18 cellular contexts compared by ENCODE assay signal in the genomic region with DNA sequence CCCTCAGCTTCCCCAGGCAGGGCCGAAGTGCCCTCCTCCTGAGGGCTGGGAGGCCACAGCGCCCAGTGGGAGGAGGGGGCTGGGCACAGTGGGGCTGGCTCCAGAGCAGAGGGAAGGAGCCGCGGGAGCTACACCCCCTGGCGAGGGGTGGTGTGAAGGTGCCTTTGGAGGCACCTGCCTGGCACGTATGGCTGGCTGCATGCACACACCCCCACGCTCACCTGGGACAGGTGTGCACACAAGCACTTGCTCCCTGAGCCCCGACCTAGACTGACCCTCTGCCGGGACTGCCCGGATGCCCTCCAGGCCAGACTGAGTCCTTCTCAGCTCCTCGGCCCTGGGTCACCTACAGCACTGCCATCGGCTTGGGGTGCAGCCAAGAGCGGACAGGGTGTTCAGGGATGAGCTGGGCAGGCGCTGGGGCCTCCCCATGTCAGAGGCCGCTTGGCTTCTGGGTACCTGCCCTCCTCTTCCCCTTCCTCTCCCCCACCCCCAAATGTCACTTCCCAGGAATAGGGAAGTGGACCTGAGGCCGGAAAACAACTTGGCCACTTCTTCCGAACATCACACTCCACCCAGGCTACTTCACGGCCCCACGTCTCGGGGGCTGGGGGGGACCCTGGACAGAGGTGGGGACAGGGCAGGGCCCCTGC. TPM values are rescaled to one million over a fixed set of nuclear protein-coding genes. Genes with fewer than 3 reads are reported as not detected.
A peak's percentile ranks its signal among the peaks of the same experiment; 100 is the strongest.
DNase-seq lines count a peak whose midpoint lies in the region; ATAC-seq, FAIRE-seq and TF ChIP-seq lines count a peak whose summit lies in the region.
"Had no signal": no experiment of that assay in that cellular context is flagged by ENCODE, and none has a peak within 500 bp of the region (broad histone marks: within the 10 kb centered on the region; RNA-seq: fewer than 3 reads in every experiment).

No MANE protein-coding gene starts in this region.

- WGBS in A549 (ENCODE audit: missing lambda C conversion rate) = 88% methylated on average over 9 of the region's 20 CpGs

- no peak overlapping the region for H2AFZ ChIP-seq in fibroblast of lung (ENCODE audit: low read length)

- no peaks in the 10 kb centered on the region for H3K79me2 ChIP-seq in fibroblast of lung (ENCODE audit: control insufficient read depth, insufficient read depth, low read length)

- H3K27me3 ChIP-seq in fibroblast of lung (ENCODE audit: control insufficient read depth, insufficient read depth, low read length) (no peaks in the 10 kb centered on the region), neutrophil (no peaks in the 10 kb centered on the region)
- H3K27me3 ChIP-seq: vagina had no signal

- H3K4me3 ChIP-seq in A549 (no peak overlapping the region), fibroblast of lung (replicated peaks in 1 of 4; ENCODE audit: control extremely low read depth in 1 of 4, insufficient read depth in 1 of 4, low read depth in 3 of 4, low read length in 4 of 4) (no peak overlapping the region), neutrophil (ENCODE audit: low read depth in 1 of 2, low read length in 1 of 2) (peak overlapping the region; percentile 37 to 46), foreskin fibroblast (ENCODE audit: low read depth in 1 of 2, low read length in 2 of 2) (no peak overlapping the region)
- H3K4me3 ChIP-seq: vagina had no signal

- H3K4me1 ChIP-seq in A549 (peaks cover 54% of the 10 kb centered on the region), fibroblast of lung (ENCODE audit: control insufficient read depth, extremely low read depth, insufficient read depth, low read length) (peaks cover 14% of the 10 kb centered on the region), neutrophil (ENCODE audit: control insufficient read depth in 1 of 2, insufficient read depth in 1 of 2, low read depth in 1 of 2, low read length in 1 of 2) (peaks cover 41 to 50% of the 10 kb centered on the region in 2 experiments)

- H3K27me3 Mint-ChIP-seq in nephron progenitor cell (ENCODE audit: low read depth, poor library complexity) = no peaks in the 10 kb centered on the region
- H3K27me3 Mint-ChIP-seq: natural killer cell treated with Interleukin-12 subunit alpha and Interleukin-12 subunit beta and Interleukin-15 and Interleukin-18, amount 100 ng/mL, for 72 hours had no signal

- POLR2A ChIA-PET in A549 (lab: Yijun Ruan, JAX) = no interaction called here

- H3K4me3 Mint-ChIP-seq in nephron progenitor cell = no peak overlapping the region
- H3K4me3 Mint-ChIP-seq: natural killer cell treated with Interleukin-12 subunit alpha and Interleukin-12 subunit beta and Interleukin-15 and Interleukin-18, amount 100 ng/mL, for 72 hours had no signal

- TF ChIP-seq CTCF in A549 (IDR thresholded peaks at IDR 0.05) (no peak), fibroblast of lung (conservative IDR thresholded peaks at IDR 0.05 in 1 of 2, IDR thresholded peaks at IDR 0.05 in 1 of 2; ENCODE audit: low read depth in 1 of 2, low read length in 2 of 2) (no peak), neutrophil (IDR thresholded peaks at IDR 0.05) (no peak), nephron progenitor cell (IDR thresholded peaks at IDR 0.05) (no peak), foreskin fibroblast (IDR thresholded peaks at IDR 0.05; ENCODE audit: low read depth, low read length) (no peak), omental fat pad (IDR thresholded peaks at IDR 0.05) (no peak)

- H3K9ac ChIP-seq in fibroblast of lung (ENCODE audit: insufficient read depth, low read length) = no peak overlapping the region

- H3K27ac ChIP-seq in A549 = peak overlapping the region; percentile 91 to 93; a peak in 5 of 6 replicates
- peak overlapping the region; percentile 54 for H3K27ac ChIP-seq in fibroblast of lung (ENCODE audit: insufficient read depth, low read length)
- H3K27ac ChIP-seq in neutrophil = peak overlapping the region; percentile 98

- TF ChIP-seq RAD21 in A549 (conservative IDR thresholded peaks at IDR 0.05 in 1 of 2, IDR thresholded peaks at IDR 0.05 in 1 of 2) = no peak

- TF ChIP-seq EP300 in A549 (IDR thresholded peaks at IDR 0.05) = no peak

- ATAC-seq in A549 (no peak), omental fat pad (ENCODE audit: low FRiP score) (no peak)
- ATAC-seq: natural killer cell treated with Interleukin-12 subunit alpha and Interleukin-12 subunit beta and Interleukin-15 and Interleukin-18, amount 100 ng/mL, for 72 hours had no signal

- no peaks in the 10 kb centered on the region for H3K9me3 ChIP-seq in A549
- H3K9me3 ChIP-seq in fibroblast of lung (ENCODE audit: control insufficient read depth, insufficient read depth, low read depth, low read length) = no peaks in the 10 kb centered on the region
- no peaks in the 10 kb centered on the region for H3K9me3 ChIP-seq in neutrophil
- H3K9me3 ChIP-seq: vagina had no signal

- no peak for TF ChIP-seq POLR2A in A549 (IDR thresholded peaks at IDR 0.05; ENCODE audit: low read length)

- CTCF ChIA-PET in A549 (lab: Yijun Ruan, JAX) = interaction anchor here (2.2 kb wide), 1 partner anchor 78 kb away, joined by 10 read pairs; no protein-coding TSS in a partner anchor

- H3K36me3 ChIP-seq in fibroblast of lung (ENCODE audit: control insufficient read depth, insufficient read depth, low read length) (no peaks in the 10 kb centered on the region), neutrophil (no peaks in the 10 kb centered on the region)
- H3K36me3 ChIP-seq: vagina had no signal

- H3K4me1 Mint-ChIP-seq in nephron progenitor cell = peaks cover 20% of the 10 kb centered on the region

- DNase-seq in A549 (ENCODE audit: low read depth in 1 of 2, low spot score in 1 of 2) = no peak
- DNase-seq in NCI-H146 treated with DMSO at 0.1 percent for 48 hours (lab: John Stamatoyannopoulos, UW; ENCODE audit: unreplicated experiment) = peak; percentile 15
- DNase-seq in fibroblast of lung (ENCODE audit: low read depth in 2 of 2) = no peak
- DNase-seq in nephron progenitor cell = no peak
- no peak for DNase-seq in medulla oblongata (ENCODE audit: extremely low spot score)
- no peak for DNase-seq in foreskin fibroblast
- no peak for DNase-seq in omental fat pad (ENCODE audit: low spot score)
- DNase-seq: dermis blood vessel endothelial cell, NCI-H1105, NCI-H524 had no signal

- H3K4me2 ChIP-seq in A549 = peak overlapping the region; percentile 67; the same call in 1 of the 3 replicates
- H3K4me2 ChIP-seq in fibroblast of lung (ENCODE audit: extremely low read depth, insufficient read depth, low read length) = no peak overlapping the region

- FAIRE-seq in A549 (lab: Jason Lieb, UNC) = no peak
- FAIRE-seq: GM12892, GM19239 had no signal

- H3K36me3 Mint-ChIP-seq in nephron progenitor cell (ENCODE audit: low read depth) = no peaks in the 10 kb centered on the region
- H3K36me3 Mint-ChIP-seq: natural killer cell treated with Interleukin-12 subunit alpha and Interleukin-12 subunit beta and Interleukin-15 and Interleukin-18, amount 100 ng/mL, for 72 hours had no signal

- H3K9me3 Mint-ChIP-seq in nephron progenitor cell = no peaks in the 10 kb centered on the region
- H3K9me3 Mint-ChIP-seq: natural killer cell treated with Interleukin-12 subunit alpha and Interleukin-12 subunit beta and Interleukin-15 and Interleukin-18, amount 100 ng/mL, for 72 hours had no signal

- H3K27ac Mint-ChIP-seq in nephron progenitor cell = no peak overlapping the region
- H3K27ac Mint-ChIP-seq: natural killer cell treated with Interleukin-12 subunit alpha and Interleukin-12 subunit beta and Interleukin-15 and Interleukin-18, amount 100 ng/mL, for 72 hours had no signal

- no peaks in the 10 kb centered on the region for H4K20me1 ChIP-seq in fibroblast of lung (ENCODE audit: control insufficient read depth, extremely low read depth, insufficient read depth, low read length)

RNA-seq across cellular contexts. Expression of gene PIM3, which starts 7.4 kb away (rescaled TPM):
- polyA plus RNA-seq in A549 (2011; rRNA removed) = 3.8 and 4.4 TPM in 2 replicates
- polyA plus RNA-seq in A549 (2012; cell fraction: cytosol; rRNA removed) = 17.0 and 25.0 TPM in 2 replicates
- polyA plus RNA-seq in A549 (2012; cell fraction: nucleus; rRNA removed) = 45.2 and 46.5 TPM in 2 replicates
- polyA plus RNA-seq in A549 (2017; fragmentation: RNase III; extraction: RNeasy Plus Mini Kit Qiagen cat#74134 plus additional on column Dnase treatment) = 10.3 to 11.3 TPM (median 11.2 TPM) in 3 replicates
- 1.6 and 3.0 TPM in 2 replicates for polyA minus RNA-seq in A549 (2011; rRNA and poly(A)+ RNA removed)
- 40.1 and 47.7 TPM in 2 replicates for total RNA-seq in fibroblast of lung
- polyA plus RNA-seq in fibroblast of lung = 6.8 and 8.0 TPM in 2 replicates
- 14.3 and 19.7 TPM in 2 replicates for polyA plus RNA-seq in fibroblast of lung (2012)
- polyA minus RNA-seq in fibroblast of lung (ENCODE audit: low replicate concordance) = 4.2 and 8.5 TPM in 2 replicates
- 100 to 1,000 TPM in 2 of 4 donors, 10 to 100 TPM in 2; 92.2 to 174 (median 114) TPM for total RNA-seq in omental fat pad

RNA-seq across cellular contexts. Expression of gene CRELD2, which starts 34.7 kb away (rescaled TPM):
- polyA plus RNA-seq in A549 (2011; rRNA removed) (14.4 and 15.1 TPM in 2 replicates), A549 (2017; fragmentation: RNase III; extraction: RNeasy Plus Mini Kit Qiagen cat#74134 plus additional on column Dnase treatment) (18.7 to 20.6 TPM (median 18.7 TPM) in 3 replicates), fibroblast of lung (45.3 and 50.9 TPM in 2 replicates)
- 44.0 and 51.4 TPM in 2 replicates for polyA plus RNA-seq in A549 (2012; cell fraction: cytosol; rRNA removed)
- polyA plus RNA-seq in A549 (2012; cell fraction: nucleus; rRNA removed) = 63.9 and 67.7 TPM in 2 replicates
- 3.6 TPM in 2 replicates for polyA minus RNA-seq in A549 (2011; rRNA and poly(A)+ RNA removed)
- total RNA-seq in fibroblast of lung (41.3 and 56.6 TPM in 2 replicates), omental fat pad (10 to 100 TPM; 30.8 to 52.4 (median 39.8) TPM)
- polyA plus RNA-seq in fibroblast of lung (2012) = 55.8 and 68.2 TPM in 2 replicates
- 6.0 and 12.3 TPM in 2 replicates for polyA minus RNA-seq in fibroblast of lung (ENCODE audit: low replicate concordance)

RNA-seq across cellular contexts. Expression of gene ALG12, which starts 34.9 kb away (rescaled TPM):
- polyA plus RNA-seq in A549 (2011; rRNA removed) (4.4 and 5.2 TPM in 2 replicates), A549 (2017; fragmentation: RNase III; extraction: RNeasy Plus Mini Kit Qiagen cat#74134 plus additional on column Dnase treatment) (6.3 to 9.0 TPM (median 7.7 TPM) in 3 replicates), fibroblast of lung (9.6 and 10.5 TPM in 2 replicates)
- 8.9 and 13.6 TPM in 2 replicates for polyA plus RNA-seq in A549 (2012; cell fraction: cytosol; rRNA removed)
- 16.7 and 19.5 TPM in 2 replicates for polyA plus RNA-seq in A549 (2012; cell fraction: nucleus; rRNA removed)
- polyA minus RNA-seq in A549 (2011; rRNA and poly(A)+ RNA removed) = 5.8 and 8.2 TPM in 2 replicates
- total RNA-seq in fibroblast of lung (19.0 and 21.3 TPM in 2 replicates), omental fat pad (10 to 100 TPM; 11.7 to 21.8 (median 13.0) TPM)
- polyA plus RNA-seq in fibroblast of lung (2012) = 16.4 and 16.8 TPM in 2 replicates
- polyA minus RNA-seq in fibroblast of lung (ENCODE audit: low replicate concordance) = 18.8 and 19.1 TPM in 2 replicates

RNA-seq across cellular contexts. Expression of gene IL17REL, which starts 59.4 kb away (rescaled TPM):
- polyA plus RNA-seq in A549 (2011; rRNA removed) (0.03 TPM in 1 of 2 replicates, not detected in the other), A549 (2017; fragmentation: RNase III; extraction: RNeasy Plus Mini Kit Qiagen cat#74134 plus additional on column Dnase treatment) (0.06 to 0.08 TPM (median 0.07 TPM) in 3 replicates), fibroblast of lung (not detected in 2 replicates)
- polyA plus RNA-seq in A549 (2012; cell fraction: cytosol; rRNA removed) = 0.01 TPM in 1 of 2 replicates, not detected in the other
- 0.11 and 0.12 TPM in 2 replicates for polyA plus RNA-seq in A549 (2012; cell fraction: nucleus; rRNA removed)
- polyA minus RNA-seq in A549 (2011; rRNA and poly(A)+ RNA removed) = not detected in 2 replicates
- total RNA-seq in fibroblast of lung (under 0.01 TPM in 1 of 2 replicates, not detected in the other), omental fat pad (not detected)
- not detected in 2 replicates for polyA plus RNA-seq in fibroblast of lung (2012)
- not detected in 2 replicates for polyA minus RNA-seq in fibroblast of lung (ENCODE audit: low replicate concordance)
- total RNA-seq: Daoy; H4; HT1080; natural killer cell treated with Interleukin-12 subunit alpha and Interleukin-12 subunit beta and Interleukin-15 and Interleukin-18, amount 100 ng/mL, for 72 hours; vagina had no signal

Comparison
In these comparisons a context has a peak if more than half of its experiments do, and no peak if none do; other contexts are left out.
1. H3K4me3 ChIP-seq: peak in neutrophil (2 of 2); none in A549 (single experiment), fibroblast of lung (0 of 4) and foreskin fibroblast (0 of 2).
2. Peak in every context shown above with its lines, with median percentiles within 50 percentile points of each other: H3K27ac ChIP-seq.